8 cellular contexts compared by ENCODE assay signal in the genomic region with DNA sequence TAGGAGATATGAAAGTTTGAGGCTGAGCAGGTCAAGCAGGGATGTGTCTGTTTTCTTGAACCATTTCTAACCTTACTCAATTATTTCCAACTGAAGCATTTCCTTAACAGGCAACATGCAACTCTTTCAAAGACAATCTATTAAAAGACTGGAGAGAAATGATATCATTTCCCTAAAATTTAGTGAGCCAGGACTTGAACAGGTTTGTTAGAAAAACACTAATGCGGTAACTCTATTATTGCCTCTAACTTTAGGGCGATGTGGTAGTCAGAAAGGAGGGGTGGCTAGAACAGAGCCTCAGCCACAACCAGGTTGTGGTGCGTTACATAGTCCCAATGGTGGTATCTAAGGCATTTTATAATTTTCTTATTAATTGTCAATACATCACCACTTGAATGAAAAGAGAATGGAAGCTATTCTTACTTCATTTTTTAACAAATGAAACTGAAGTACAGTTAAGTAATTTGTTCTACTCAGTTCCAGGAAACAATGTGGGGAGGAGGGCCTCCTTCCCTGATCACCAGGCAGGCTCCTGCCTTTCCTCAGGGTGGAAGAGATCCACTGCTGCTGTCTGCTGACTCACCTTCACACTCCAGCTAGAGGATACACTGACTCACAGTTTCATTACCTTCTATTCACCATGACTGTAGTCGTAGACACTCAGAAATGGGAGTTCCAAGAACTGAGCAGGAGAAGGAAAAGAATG. TPM values are rescaled to one million over a fixed set of nuclear protein-coding genes. Genes with fewer than 3 reads are reported as not detected.
DNase-seq lines count a peak whose midpoint lies in the region; ATAC-seq and TF ChIP-seq lines count a peak whose summit lies in the region.

No MANE protein-coding gene starts in this region.

- peaks cover 63% of the 10 kb centered on the region for H3K4me1 ChIP-seq in HUES48 (ENCODE audit: control insufficient read depth, insufficient read depth, low read length)
- peaks cover 0 to 34% of the 10 kb centered on the region in 2 donors for H3K4me1 ChIP-seq in left lung

- no peaks in the 10 kb centered on the region for H3K36me3 Mint-ChIP-seq in T-helper 17 cell (ENCODE audit: low read depth)

- H3K27ac ChIP-seq in HUES48 (ENCODE audit: low read depth, low read length), result peak overlapping the region; percentile 52
- peak overlapping the region; percentile 24 to 30 for H3K27ac ChIP-seq in left lung

- ATAC-seq in left lung (peak; percentile 97), T-helper 17 cell (no peak), HG03378 (IDR thresholded peaks at IDR 0.05; ENCODE audit: unreplicated experiment) (no peak)

- H3K4me3 Mint-ChIP-seq in T-helper 17 cell, result no peak overlapping the region

- intact Hi-C loops in left lung (cut with DNase I), result no loop called here

- H3K9me3 ChIP-seq in HUES48 (ENCODE audit: control insufficient read depth, insufficient read depth, low read length) (no peaks in the 10 kb centered on the region), left lung (no peaks in the 10 kb centered on the region), T-helper 17 cell (ENCODE audit: control insufficient read depth, low read length, poor library complexity, severe bottlenecking) (no peaks in the 10 kb centered on the region)

- H3K27me3 ChIP-seq in HUES48 (ENCODE audit: control insufficient read depth, insufficient read depth, low read length), result no peaks in the 10 kb centered on the region
- H3K27me3 ChIP-seq in left lung, result no peaks in the 10 kb centered on the region

- H3K27ac Mint-ChIP-seq in T-helper 17 cell, result no peak overlapping the region

- no peak overlapping the region for H3K9ac ChIP-seq in HUES48 (ENCODE audit: low read depth, low read length)

- peaks cover 49% of the 10 kb centered on the region for H3K27me3 Mint-ChIP-seq in T-helper 17 cell

- TF ChIP-seq CTCF in astrocyte of the spinal cord (IDR thresholded peaks at IDR 0.05; ENCODE audit: low read depth, low read length) (no peak), left lung (IDR thresholded peaks at IDR 0.05) (no peak)

- H3K4me3 ChIP-seq in HUES48 (ENCODE audit: low read depth, low read length), result no peak overlapping the region
- H3K4me3 ChIP-seq in astrocyte of the spinal cord (ENCODE audit: low read depth, low read length), result no peak overlapping the region
- no peak overlapping the region for H3K4me3 ChIP-seq in left lung

- DNase-seq in EH (ENCODE audit: low read depth) (peak; percentile 94), astrocyte of the spinal cord (ENCODE audit: low read depth, low spot score) (peak; percentile 93), left lung (peak in 1 of 2 donors; percentile 48), T-helper 17 cell (no peak), NCI-H1092 treated with DMSO at 0.1 percent for 48 hours (lab: John Stamatoyannopoulos, UW) (no peak), HUDEP-2 (lab: John Stamatoyannopoulos, UW; ENCODE audit: unreplicated experiment in 76 of 76) (no peak)

- H3K4me1 Mint-ChIP-seq in T-helper 17 cell, result peaks cover 3% of the 10 kb centered on the region

- no peaks in the 10 kb centered on the region for H3K36me3 ChIP-seq in HUES48 (ENCODE audit: control insufficient read depth, insufficient read depth, low read length)
- H3K36me3 ChIP-seq in left lung, result no peaks in the 10 kb centered on the region

- in situ Hi-C loops in astrocyte of the spinal cord (cut with HindIII; ENCODE audit: low sequenced_read_pairs), result no loop called here

RNA-seq across cellular contexts. Expression of gene MYO1E, which starts 22.8 kb away (rescaled TPM):
- total RNA-seq in left lung (100 to 1,000 TPM in 1 of 2 donors, 10 to 100 TPM in 1; 75.7 to 101 TPM), T-helper 17 cell (1 to 10 TPM; 4.0 to 4.1 TPM)

Comparison
In these comparisons a context has a peak if more than half of its experiments do, and no peak if none do; other contexts are left out.
1. DNase-seq: peak in EH (single experiment) and astrocyte of the spinal cord (single experiment); none in T-helper 17 cell (0 of 3), NCI-H1092 treated with DMSO at 0.1 percent for 48 hours (single experiment) and HUDEP-2 (0 of 76).
2. RNA of gene MYO1E, which starts 22.8 kb away (total RNA-seq): 75.7 to 101 TPM in left lung; 4.0 to 4.1 TPM in T-helper 17 cell; every median in the first group is over 10 times any median in the second.